Comparison of ENCODE assay signal across 8 cellular contexts in the genomic region with DNA sequence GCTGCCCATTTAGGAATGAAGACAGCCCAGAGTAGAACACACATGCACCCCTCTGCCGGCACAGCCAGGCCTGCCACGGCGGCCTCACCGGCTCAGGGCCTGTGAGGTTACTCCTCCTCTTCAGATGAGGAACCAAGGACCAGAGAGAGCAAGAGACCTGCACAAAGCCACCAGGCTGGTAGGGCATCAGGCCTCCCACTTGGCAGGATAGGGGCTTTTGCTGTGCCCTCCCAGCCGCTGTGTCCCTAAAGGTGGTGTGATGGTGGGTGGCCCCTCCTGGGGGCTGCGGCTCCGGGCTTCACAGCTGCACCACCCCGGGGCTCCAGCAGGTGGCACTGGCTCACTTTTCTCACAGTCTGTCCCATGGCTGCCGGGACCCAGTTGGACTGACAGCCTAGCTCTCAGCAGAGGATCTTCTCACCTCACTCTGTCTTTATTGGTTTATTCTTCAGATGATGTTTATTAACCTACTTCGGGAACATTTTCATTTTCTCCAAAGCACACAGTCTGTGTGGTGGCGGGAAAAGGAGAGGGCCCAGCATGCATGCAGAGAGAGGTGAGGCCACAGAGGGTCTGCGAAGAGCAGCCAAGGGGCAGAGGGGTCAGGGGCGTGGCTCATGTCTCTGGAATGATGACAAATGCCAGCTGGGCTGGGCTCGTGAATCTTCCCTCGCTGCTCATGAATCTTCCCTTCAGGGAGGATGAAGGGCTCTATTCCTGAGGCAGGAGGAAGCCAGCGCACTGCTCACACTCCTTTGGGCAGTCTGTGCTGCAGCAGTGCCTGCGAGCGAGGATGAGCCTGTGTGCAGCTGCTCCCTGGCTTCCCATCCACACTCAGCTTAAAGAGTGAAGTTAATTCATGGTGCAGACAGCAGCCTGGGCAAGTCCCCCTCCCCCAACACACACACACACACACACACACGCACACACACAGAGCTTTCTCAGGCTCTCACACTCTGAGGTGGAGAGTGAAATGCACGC.
DNase-seq lines count a peak whose midpoint lies in the region; ATAC-seq lines count a peak whose summit lies in the region.

No MANE protein-coding gene starts in this region.

- H3K27ac Mint-ChIP-seq in activated T-helper 2 cell treated with anti-CD3 and anti-CD28 coated beads, Interferon-gamma antibody, Interleukin-2, Interleukin-4, amounts not matched to agents 10 μg/mL and 5 μg/mL and 100 μg/mL, durations not matched to agents 14 hours and 24 hours and 36 hours = no peak overlapping the region

- H3K9me3 Mint-ChIP-seq in activated T-helper 2 cell treated with anti-CD3 and anti-CD28 coated beads, Interferon-gamma antibody, Interleukin-2, Interleukin-4, amounts not matched to agents 10 μg/mL and 5 μg/mL and 100 μg/mL, durations not matched to agents 14 hours and 24 hours and 36 hours = no peaks in the 10 kb centered on the region

- no peaks in the 10 kb centered on the region for H3K4me1 Mint-ChIP-seq in activated T-helper 2 cell treated with anti-CD3 and anti-CD28 coated beads, Interferon-gamma antibody, Interleukin-2, Interleukin-4, amounts not matched to agents 10 μg/mL and 5 μg/mL and 100 μg/mL, durations not matched to agents 14 hours and 24 hours and 36 hours (ENCODE audit: low read depth)

- intact Hi-C loops in activated T-helper 2 cell treated with anti-CD3 and anti-CD28 coated beads, Interferon-gamma antibody, Interleukin-2, Interleukin-4, amounts not matched to agents 10 μg/mL and 5 μg/mL and 100 μg/mL, durations not matched to agents 14 hours and 24 hours and 36 hours (cut with micrococcal nuclease) = loop anchor here (2.0 kb wide), 2 partner anchors 423 to 575 kb away; no protein-coding TSS in a partner anchor

- H3K36me3 Mint-ChIP-seq in activated T-helper 2 cell treated with anti-CD3 and anti-CD28 coated beads, Interferon-gamma antibody, Interleukin-2, Interleukin-4, amounts not matched to agents 10 μg/mL and 5 μg/mL and 100 μg/mL, durations not matched to agents 14 hours and 24 hours and 36 hours (ENCODE audit: low read depth) = no peaks in the 10 kb centered on the region

- ATAC-seq in HG03342 (IDR thresholded peaks at IDR 0.05; ENCODE audit: unreplicated experiment) = peak; percentile 55
- ATAC-seq in HG03280 (IDR thresholded peaks at IDR 0.05; ENCODE audit: unreplicated experiment) = no peak

- H3K27me3 Mint-ChIP-seq in activated T-helper 2 cell treated with anti-CD3 and anti-CD28 coated beads, Interferon-gamma antibody, Interleukin-2, Interleukin-4, amounts not matched to agents 10 μg/mL and 5 μg/mL and 100 μg/mL, durations not matched to agents 14 hours and 24 hours and 36 hours (ENCODE audit: low read depth) = no peaks in the 10 kb centered on the region

- DNase-seq in Caki2 (ENCODE audit: low read depth) = peak; percentile 73
- peak; percentile 29 for DNase-seq in RKO (ENCODE audit: low spot score)
- DNase-seq in activated T-helper 2 cell treated with anti-CD3 and anti-CD28 coated beads, Interferon-gamma antibody, Interleukin-2, Interleukin-4, amounts not matched to agents 10 μg/mL and 5 μg/mL and 100 μg/mL, durations not matched to agents 14 hours and 24 hours and 36 hours (ENCODE audit: low spot score) = peak; percentile 46
- DNase-seq in foreskin melanocyte = peak; percentile 21
- peak in 49 of 56 donors; percentile 10 to 86 (median 52) for DNase-seq in nucleus accumbens (lab: John Stamatoyannopoulos, UW)
- peak; percentile 81 for DNase-seq in superior temporal gyrus (ENCODE audit: extremely low spot score)

- no peak overlapping the region for H3K4me3 Mint-ChIP-seq in activated T-helper 2 cell treated with anti-CD3 and anti-CD28 coated beads, Interferon-gamma antibody, Interleukin-2, Interleukin-4, amounts not matched to agents 10 μg/mL and 5 μg/mL and 100 μg/mL, durations not matched to agents 14 hours and 24 hours and 36 hours (ENCODE audit: low read depth)

- in situ Hi-C loops in Caki2 (cut with HindIII; ENCODE audit: low pct_unique_long_range_greater_than_20kb, low sequenced_read_pairs) = no loop called here

Comparison
In these comparisons a context has a peak if more than half of its experiments do, and no peak if none do; other contexts are left out.
1. DNase-seq: peak in every context shown above with its lines; median percentile 81 in superior temporal gyrus; 73 in Caki2; 52 in nucleus accumbens; 46 in activated T-helper 2 cell treated with anti-CD3 and anti-CD28 coated beads, Interferon-gamma antibody, Interleukin-2, Interleukin-4, amounts not matched to agents 10 μg/mL and 5 μg/mL and 100 μg/mL, durations not matched to agents 14 hours and 24 hours and 36 hours; 29 in RKO; 21 in foreskin melanocyte.